Comparison of ENCODE assay signal across 11 cellular contexts in genomic region chr10:32954080-32954479, GRCh38. TPM values are rescaled to one million over a fixed set of nuclear protein-coding genes. Genes with fewer than 3 reads are reported as not detected.
DNase-seq lines count a peak whose midpoint lies in the region; ATAC-seq, FAIRE-seq and TF ChIP-seq lines count a peak whose summit lies in the region.
"Had no signal": no experiment of that assay in that cellular context is flagged by ENCODE, and none has a peak within 500 bp of the region (broad histone marks: within the 10 kb centered on the region; RNA-seq: fewer than 3 reads in every experiment).

No MANE protein-coding gene starts in this region.

- TF ChIP-seq RAD21 in A549 (conservative IDR thresholded peaks at IDR 0.05 in 1 of 2, IDR thresholded peaks at IDR 0.05 in 1 of 2) (peak in 1 of 2 experiments; percentile 27; a peak in 2 of 5 replicates), GM12878 (IDR thresholded peaks at IDR 0.05; ENCODE audit: insufficient read depth, low read depth, low read length) (peak; percentile 54)

- no peaks in the 10 kb centered on the region for H3K79me1 ChIP-seq in mesenchymal stem cell (replicated peaks; ENCODE audit: low read length, poor library complexity, severe bottlenecking)

- no peak overlapping the region for H2BK15ac ChIP-seq in mesenchymal stem cell (ENCODE audit: low read depth, poor library complexity, severe bottlenecking)

- no peak overlapping the region for H2BK12ac ChIP-seq in mesenchymal stem cell (ENCODE audit: low read length in 2 of 2)

- H2AFZ ChIP-seq in GM12878 (ENCODE audit: control insufficient read depth, low read depth, low read length) (no peak overlapping the region), mesenchymal stem cell (ENCODE audit: low read depth, low read length) (no peak overlapping the region)

- H3K9me3 ChIP-seq in A549 (no peaks in the 10 kb centered on the region), GM12878 (replicated peaks; ENCODE audit: control insufficient read depth, insufficient read depth, low read length) (no peaks in the 10 kb centered on the region), mesenchymal stem cell (ENCODE audit: control insufficient read depth, low read length) (no peaks in the 10 kb centered on the region), HAP-1 (no peaks in the 10 kb centered on the region)

- POLR2A ChIA-PET in A549 (lab: Yijun Ruan, JAX) (interaction anchor here (0.5 to 6.1 kb wide), 8 partner anchors 10 to 267 kb away, joined by 3 to 103 read pairs (median 6); no protein-coding TSS in a partner anchor), GM12878 (lab: Charles Lee) (no interaction called here)

- TF ChIP-seq EP300 in A549 (IDR thresholded peaks at IDR 0.05) (no peak), GM12878 (IDR thresholded peaks at IDR 0.05; ENCODE audit: borderline replicate concordance in 1 of 2, control insufficient read depth in 1 of 2, low read depth in 2 of 2, low read length in 2 of 2) (no peak)

- in situ Hi-C loops in GM12878 (cut with MboI) (no loop called here), HAP-1 (cut with MboI; ENCODE audit: low sequenced_read_pairs) (no loop called here)

- H3K4me2 ChIP-seq in A549 (peak overlapping the region; percentile 97), GM12878 (ENCODE audit: control insufficient read depth, insufficient read depth) (peak overlapping the region; percentile 66), mesenchymal stem cell (ENCODE audit: low read length, poor library complexity, severe bottlenecking) (peak overlapping the region; percentile 46)

- H3K23ac ChIP-seq in mesenchymal stem cell (ENCODE audit: low read length in 2 of 2), result no peak overlapping the region

- no peaks in the 10 kb centered on the region for H4K20me1 ChIP-seq in GM12878 (ENCODE audit: control insufficient read depth, insufficient read depth)

- BruUV-seq in GM12878 (replicated peaks; lab: Mats Ljungman, UMichigan), result no TSS peak

- intact Hi-C loops in GM12878 (cut with micrococcal nuclease; ENCODE audit: unreplicated experiment), result loop anchor here (2.0 kb wide), 1 partner anchor 507 kb away; the partner anchor contains the start of gene CCDC7

- DNase-seq in A549 (ENCODE audit: low read depth in 1 of 2, low spot score in 1 of 2) (peak in 1 of 2 experiments; percentile 72), GM20000 (ENCODE audit: low spot score) (peak; percentile 38), GM12878 (ENCODE audit: low read depth, low spot score) (no peak), mesenchymal stem cell (no peak), NOMO-1 treated with DMSO at 0.1 percent for 48 hours (lab: John Stamatoyannopoulos, UW; ENCODE audit: unreplicated experiment) (no peak), NCI-H1436 treated with DMSO at 0.1 percent for 48 hours (lab: John Stamatoyannopoulos, UW) (no peak), HAP-1 (ENCODE audit: low spot score in 2 of 2) (no peak)
- DNase-seq: NCI-H510A had no signal

- no peak overlapping the region for H3K14ac ChIP-seq in mesenchymal stem cell (ENCODE audit: low read length in 2 of 2)

- peaks cover 52% of the 10 kb centered on the region for H3K79me2 ChIP-seq in GM12878 (ENCODE audit: control insufficient read depth, insufficient read depth, low read length)

- no peak for TF ChIP-seq POLR2A in A549 (IDR thresholded peaks at IDR 0.05; ENCODE audit: low read length)
- TF ChIP-seq POLR2A in GM12878 (IDR thresholded peaks at IDR 0.05; ENCODE audit: low read depth, low read length), result no peak

- CTCF ChIA-PET in A549 (lab: Yijun Ruan, JAX), result interaction anchor here (0.9 to 7.0 kb wide), 6 partner anchors 11 to 202 kb away, joined by 3 to 59 read pairs (median 8); no protein-coding TSS in a partner anchor
- CTCF ChIA-PET in GM12878 (lab: Yijun Ruan, JAX), result interaction anchor here (0.7 to 1.2 kb wide), 2 partner anchors 31 to 158 kb away, joined by 3 read pairs; no protein-coding TSS in a partner anchor

- 0 out of 2 replicates have a peak overlapping the region, but pooled peaks have one; percentile 16 for H3K9ac ChIP-seq in GM12878 (ENCODE audit: control insufficient read depth, insufficient read depth, low read length)
- H3K9ac ChIP-seq in mesenchymal stem cell (ENCODE audit: low read length), result peak overlapping the region; percentile 99

- SMC1A ChIA-PET in GM12878 (lab: Charles Lee; ENCODE audit: uncharacterized antibody, unreplicated experiment), result interaction anchor here (1.5 kb wide), 1 partner anchor 12 kb away, joined by 4 read pairs; no protein-coding TSS in a partner anchor

- FAIRE-seq in A549 (lab: Jason Lieb, UNC) (peak; percentile 43), GM12878 (lab: Jason Lieb, UNC) (peak; percentile 61)
- FAIRE-seq: urothelium cell line had no signal

- H2AK5ac ChIP-seq in mesenchymal stem cell (ENCODE audit: low read length, severe bottlenecking), result no peak overlapping the region

- no peaks in the 10 kb centered on the region for H3K27me3 ChIP-seq in GM12878 (replicated peaks in 1 of 2; ENCODE audit: control insufficient read depth in 2 of 2, insufficient read depth in 2 of 2, low read length in 1 of 2)
- no peaks in the 10 kb centered on the region for H3K27me3 ChIP-seq in mesenchymal stem cell (ENCODE audit: control insufficient read depth in 1 of 2, insufficient read depth in 1 of 2, low read length in 2 of 2)
- no peaks in the 10 kb centered on the region for H3K27me3 ChIP-seq in HAP-1 (ENCODE audit: low read depth)

- H4K8ac ChIP-seq in mesenchymal stem cell (ENCODE audit: low read length), result no peak overlapping the region

- RAD21 ChIA-PET in GM12878 (lab: Charles Lee; ENCODE audit: unreplicated experiment), result interaction anchor here (0.7 kb wide), 2 partner anchors 27 to 1186 kb away, joined by 3 read pairs; no protein-coding TSS in a partner anchor

- no peak overlapping the region for H3K18ac ChIP-seq in mesenchymal stem cell (ENCODE audit: low read depth in 1 of 2, low read length in 2 of 2)

- H3K4me3 ChIP-seq in A549 (peak overlapping the region; percentile 74), GM12878 (no peak overlapping the region), mesenchymal stem cell (ENCODE audit: insufficient read depth in 1 of 2, low read depth in 1 of 2, low read length in 2 of 2) (peak overlapping the region in 1 of 2 experiments; percentile 90), HAP-1 (no peak overlapping the region)

- no peak overlapping the region for H2BK120ac ChIP-seq in mesenchymal stem cell (ENCODE audit: low read depth, low read length)

- H3K36me3 ChIP-seq in GM12878 (ENCODE audit: control insufficient read depth in 2 of 2, insufficient read depth in 2 of 2, low read length in 1 of 2), result no peaks in the 10 kb centered on the region
- peaks cover 3 to 15% of the 10 kb centered on the region in 2 experiments for H3K36me3 ChIP-seq in mesenchymal stem cell (ENCODE audit: control insufficient read depth in 1 of 2, insufficient read depth in 2 of 2, low read depth in 1 of 2, low read length in 2 of 2)
- H3K36me3 ChIP-seq in HAP-1 (replicated peaks), result no peaks in the 10 kb centered on the region

- ATAC-seq in A549 (peak in 1 of 2 experiments; percentile 2; a peak in 2 of 6 replicates), GM12878 (no peak; the same call in 2 of the 3 replicates), HG02885 (IDR thresholded peaks at IDR 0.05; ENCODE audit: poor library complexity, unreplicated experiment) (no peak)
- ATAC-seq: esophagus mucosa had no signal

- H3K4ac ChIP-seq in mesenchymal stem cell (ENCODE audit: low read depth in 1 of 2, low read length in 2 of 2), result no peak overlapping the region

- peak; percentile 18; the same call in 1 of the 3 replicates for TF ChIP-seq CTCF in A549 (IDR thresholded peaks at IDR 0.05)
- TF ChIP-seq CTCF in GM20000 (IDR thresholded peaks at IDR 0.05; ENCODE audit: extremely low read depth, missing control alignments), result no peak
- peak in 2 of 3 experiments; percentile 26 to 32; a peak in 2 of 6 replicates for TF ChIP-seq CTCF in GM12878 (IDR thresholded peaks at IDR 0.05 in 2 of 3, conservative IDR thresholded peaks at IDR 0.05 in 1 of 3; ENCODE audit: control insufficient read depth in 2 of 3, extremely low read depth in 1 of 3, insufficient read depth in 1 of 3, low read depth in 3 of 3, low read length in 3 of 3)

- H2BK5ac ChIP-seq in mesenchymal stem cell (ENCODE audit: low read depth, low read length, poor library complexity, severe bottlenecking), result no peak overlapping the region

- H3K4me1 ChIP-seq in A549 (peaks cover 48% of the 10 kb centered on the region), GM12878 (ENCODE audit: control insufficient read depth, insufficient read depth, low read length) (peaks cover 9% of the 10 kb centered on the region), mesenchymal stem cell (ENCODE audit: control insufficient read depth, insufficient read depth, low read depth, low read length) (no peaks in the 10 kb centered on the region), HAP-1 (peaks cover 41% of the 10 kb centered on the region)

- H3K27ac ChIP-seq in A549 (peak overlapping the region; percentile 99 to 100), GM12878 (ENCODE audit: control insufficient read depth, insufficient read depth) (no peak overlapping the region), mesenchymal stem cell (ENCODE audit: low read length, poor library complexity, severe bottlenecking) (peak overlapping the region; percentile 69)

- H4K91ac ChIP-seq in mesenchymal stem cell (ENCODE audit: low read length), result no peak overlapping the region

RNA-seq across cellular contexts. Expression of gene ITGB1, which starts 4.0 kb away (rescaled TPM):
- polyA plus RNA-seq in A549 (2011; rRNA removed) (1,667 and 2,408 TPM in 2 replicates), A549 (2017; fragmentation: RNase III; extraction: RNeasy Plus Mini Kit Qiagen cat#74134 plus additional on column Dnase treatment) (1,270 to 1,281 TPM (median 1,270 TPM) in 3 replicates), GM12878 (2011; rRNA removed) (20.7 and 33.0 TPM in 2 replicates), GM12878 (2014; fragmentation: Illumina TruSeq; extraction: Trizol) (9.7 and 12.6 TPM in 2 replicates), GM12878 (2014; fragmentation: Nextera tagmentation; extraction: Ambion mirVana) (1 to 10 TPM; 2.8 to 3.4 TPM), GM12878 (2014; rRNA removed) (7.9 and 8.2 TPM in 2 replicates), GM12878 (2016; fragmentation: Nextera tagmentation; extraction: Ambion mirVana) (10 to 100 TPM; 15.5 to 16.5 TPM)
- 320 and 370 TPM in 2 replicates for polyA plus RNA-seq in A549 (2012; cell fraction: cytosol; rRNA removed)
- polyA plus RNA-seq in A549 (2012; cell fraction: nucleus; rRNA removed), result 214 and 381 TPM in 2 replicates
- polyA minus RNA-seq in A549 (2011; rRNA and poly(A)+ RNA removed), result 799 and 821 TPM in 2 replicates
- total RNA-seq in GM12878 (2013; cell fraction: nucleolus; rRNA removed), result 60.5 and 61.3 TPM in 2 replicates
- total RNA-seq in GM12878 (2014; rRNA removed) (7.9 and 10.1 TPM in 2 replicates), GM12878 (2014; rRNA removed; fragmentation: Illumina TruSeq; extraction: Trizol) (10.7 and 11.0 TPM in 2 replicates), GM12878 (2021) (9.8 and 11.4 TPM in 2 replicates)
- 24.4 TPM for polyA plus RNA-seq in GM12878 (2011; ENCODE audit: low read depth)
- 6.1 and 8.3 TPM in 2 replicates for polyA plus RNA-seq in GM12878 (2011; cell fraction: cytosol; rRNA removed)
- polyA plus RNA-seq in GM12878 (2011; cell fraction: nucleus; rRNA removed), result 5.3 and 7.0 TPM in 2 replicates
- 35.8 and 40.1 TPM in 2 replicates for polyA plus RNA-seq in GM12878 (2012)
- 8.3 and 15.9 TPM in 2 replicates for polyA minus RNA-seq in GM12878 (2011; rRNA and poly(A)+ RNA removed)
- polyA minus RNA-seq in GM12878 (2011; cell fraction: cytosol; rRNA and poly(A)+ RNA removed), result 30.9 and 57.1 TPM in 2 replicates
- polyA minus RNA-seq in GM12878 (2011; cell fraction: nucleus; rRNA and poly(A)+ RNA removed), result 5.3 and 10.5 TPM in 2 replicates
- 1,059 TPM for polyA plus RNA-seq in mesenchymal stem cell (2013, experiment 1 of 2)
- 1,073 TPM for polyA plus RNA-seq in mesenchymal stem cell (2013, experiment 2 of 2)

Comparison
In these comparisons a context has a peak if more than half of its experiments do, and no peak if none do; other contexts are left out.
1. H3K4me2 ChIP-seq: peak in every context shown above with its lines; median percentile 97 in A549; 66 in GM12878; 46 in mesenchymal stem cell.
2. RNA of gene ITGB1, which starts 4.0 kb away (polyA plus RNA-seq): 214 to 2,408 TPM in A549; 2.8 to 40.1 TPM in GM12878; every median in the first group is over 4 times any median in the second.
3. Of the 24 proteins assayed by ChIP-seq in both GM12878 and A549: peak only in GM12878: ELK1; only in A549: none; in both: CTCF; in neither: 21; mixed calls (peak in some experiments, not most) for 1.